1 cellular context compared by ENCODE assay signal in the genomic region with DNA sequence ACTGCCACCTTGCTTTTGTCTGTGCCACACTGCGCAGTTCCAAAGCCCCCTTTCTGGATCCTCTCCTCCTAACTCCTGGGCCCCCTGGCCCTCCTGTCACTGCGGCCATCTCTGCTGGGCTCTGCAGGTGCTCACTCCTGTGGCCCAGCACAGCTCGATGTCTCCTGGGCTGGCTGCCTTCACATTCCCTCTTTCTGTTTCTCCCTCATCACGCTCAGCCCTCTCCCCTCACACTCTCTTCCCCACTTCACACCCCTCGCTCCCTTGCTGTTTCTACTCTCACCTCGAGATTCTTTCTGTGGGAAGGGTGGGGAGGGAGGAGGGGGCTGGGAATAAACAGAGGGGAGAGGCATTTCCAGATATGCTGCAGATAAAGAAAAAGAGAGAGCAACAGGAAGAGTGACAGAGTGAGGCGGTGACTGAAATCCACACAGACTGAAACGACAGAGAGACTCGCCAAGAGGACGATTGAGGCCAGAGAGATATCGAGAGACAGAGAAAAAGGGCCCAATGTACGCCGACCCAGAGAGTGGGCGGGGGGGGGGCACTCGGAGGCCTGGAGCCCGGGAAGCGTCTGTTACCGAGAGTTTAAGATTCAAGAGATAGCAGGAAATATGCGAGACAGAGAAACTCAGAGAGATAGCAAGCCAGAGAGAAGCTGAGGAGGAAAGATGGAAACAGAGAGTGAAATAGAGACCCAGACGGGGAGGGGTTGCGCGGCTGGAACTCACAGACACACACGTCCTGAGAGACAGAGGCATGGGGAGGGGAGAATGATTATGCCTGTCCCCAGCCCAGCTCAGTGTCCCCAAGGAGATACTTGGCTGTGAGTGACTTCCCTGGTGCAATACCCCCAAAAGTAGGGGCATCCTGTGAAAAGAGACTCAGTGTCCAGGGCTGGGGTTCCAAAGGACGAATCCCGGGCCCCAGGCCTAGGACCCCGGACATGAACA.
TF ChIP-seq lines count a peak whose summit lies in the region.

No MANE protein-coding gene starts in this region.

TF ChIP-seq in WTC11, 78 proteins besides CTCF, POLR2A, EP300 and RAD21 (continued from another document):
- TF ChIP-seq, protein P1, sequence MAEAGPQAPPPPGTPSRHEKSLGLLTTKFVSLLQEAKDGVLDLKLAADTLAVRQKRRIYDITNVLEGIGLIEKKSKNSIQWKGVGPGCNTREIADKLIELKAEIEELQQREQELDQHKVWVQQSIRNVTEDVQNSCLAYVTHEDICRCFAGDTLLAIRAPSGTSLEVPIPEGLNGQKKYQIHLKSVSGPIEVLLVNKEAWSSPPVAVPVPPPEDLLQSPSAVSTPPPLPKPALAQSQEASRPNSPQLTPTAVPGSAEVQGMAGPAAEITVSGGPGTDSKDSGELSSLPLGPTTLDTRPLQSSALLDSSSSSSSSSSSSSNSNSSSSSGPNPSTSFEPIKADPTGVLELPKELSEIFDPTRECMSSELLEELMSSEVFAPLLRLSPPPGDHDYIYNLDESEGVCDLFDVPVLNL (CRISPR knock-in tag; IDR thresholded peaks at IDR 0.05; ENCODE audit: borderline replicate concordance, low read depth) = no peak
- TF ChIP-seq MXD4 (CRISPR knock-in tag; IDR thresholded peaks at IDR 0.05; ENCODE audit: borderline replicate concordance) = no peak
- no peak for TF ChIP-seq ZNF396 (CRISPR knock-in tag; IDR thresholded peaks at IDR 0.05; ENCODE audit: borderline replicate concordance)
